9 cellular contexts compared by ENCODE assay signal in genomic region chr9:113152699-113153098, GRCh38. TPM values are rescaled to one million over a fixed set of nuclear protein-coding genes. Genes with fewer than 3 reads are reported as not detected.
A peak's percentile ranks its signal among the peaks of the same experiment; 100 is the strongest.
DNase-seq lines count a peak whose midpoint lies in the region; ATAC-seq, FAIRE-seq and TF ChIP-seq lines count a peak whose summit lies in the region.
"Had no signal": no experiment of that assay in that cellular context is flagged by ENCODE, and none has a peak within 500 bp of the region (broad histone marks: within the 10 kb centered on the region; RNA-seq: fewer than 3 reads in every experiment).

No MANE protein-coding gene starts in this region.

- no peak overlapping the region for H3K4me3 ChIP-seq in CD8-positive, alpha-beta memory T cell (ENCODE audit: low read length)

- FAIRE-seq in RCC 7860 (lab: Jason Lieb, UNC) = no peak

- TF ChIP-seq CTCF in nephron progenitor cell (IDR thresholded peaks at IDR 0.05) = no peak
- TF ChIP-seq CTCF in GM20000 (IDR thresholded peaks at IDR 0.05; ENCODE audit: extremely low read depth, missing control alignments) = no peak

- no peaks in the 10 kb centered on the region for H3K27me3 ChIP-seq in CD8-positive, alpha-beta memory T cell (ENCODE audit: insufficient read depth, low read length, poor library complexity, severe bottlenecking)

- DNase-seq in CD8-positive, alpha-beta memory T cell = no peak
- DNase-seq in LHCN-M2 (ENCODE audit: low read depth) = peak; percentile 61
- no peak for DNase-seq in nephron progenitor cell
- no peak for DNase-seq in GM20000 (ENCODE audit: low spot score)
- DNase-seq in RCC 7860 (ENCODE audit: low spot score) = no peak
- DNase-seq: NCI-H510A treated with DMSO at 0.1 percent for 48 hours had no signal

- no peaks in the 10 kb centered on the region for H3K9me3 ChIP-seq in CD8-positive, alpha-beta memory T cell (ENCODE audit: low read length)

- no peaks in the 10 kb centered on the region for H3K36me3 ChIP-seq in CD8-positive, alpha-beta memory T cell (ENCODE audit: insufficient read depth, low read length)

- ATAC-seq in GM19023 (IDR thresholded peaks at IDR 0.05; ENCODE audit: unreplicated experiment) (no peak), GM21737 (IDR thresholded peaks at IDR 0.05; ENCODE audit: unreplicated experiment) (no peak)

- no peak overlapping the region for H3K27ac ChIP-seq in CD8-positive, alpha-beta memory T cell (ENCODE audit: low read depth, low read length)
- peak overlapping the region; percentile 86 for H3K27ac ChIP-seq in cingulate gyrus (ENCODE audit: low read depth, low read length)

- H3K4me1 Mint-ChIP-seq in CD8-positive, alpha-beta memory T cell = peaks cover 34 to 52% (median 41%) of the 10 kb centered on the region in 3 donors
- peaks cover 17% of the 10 kb centered on the region for H3K4me1 Mint-ChIP-seq in nephron progenitor cell

- POLR2A ChIA-PET in CD8-positive, alpha-beta memory T cell (lab: Charles Lee) = interaction anchor here (1.1 kb wide), 1 partner anchor 69 kb away, joined by 4 read pairs; the partner anchor contains the start of genes FKBP15 and SLC31A1

- no peaks in the 10 kb centered on the region for H3K27me3 Mint-ChIP-seq in CD8-positive, alpha-beta memory T cell
- peaks cover 43% of the 10 kb centered on the region for H3K27me3 Mint-ChIP-seq in nephron progenitor cell (ENCODE audit: low read depth, poor library complexity)

- H3K4me1 ChIP-seq in CD8-positive, alpha-beta memory T cell (ENCODE audit: insufficient read depth, low read length) = peaks cover 26% of the 10 kb centered on the region

- peak overlapping the region in 7 of 8 donors; percentile 19 to 90 (median 68) for H3K27ac Mint-ChIP-seq in CD8-positive, alpha-beta memory T cell
- no peak overlapping the region for H3K27ac Mint-ChIP-seq in nephron progenitor cell

- CTCF ChIA-PET in CD8-positive, alpha-beta memory T cell (lab: Charles Lee) = interaction anchor here (1.0 to 2.4 kb wide), 2 partner anchors 10 to 18 kb away, joined by 3 to 11 read pairs; no protein-coding TSS in a partner anchor

- no peaks in the 10 kb centered on the region for H3K9me3 Mint-ChIP-seq in CD8-positive, alpha-beta memory T cell
- no peaks in the 10 kb centered on the region for H3K9me3 Mint-ChIP-seq in nephron progenitor cell

- peaks cover 0 to 3% (median 0%) of the 10 kb centered on the region in 3 donors for H3K36me3 Mint-ChIP-seq in CD8-positive, alpha-beta memory T cell
- no peaks in the 10 kb centered on the region for H3K36me3 Mint-ChIP-seq in nephron progenitor cell (ENCODE audit: low read depth)

- H3K4me3 Mint-ChIP-seq in CD8-positive, alpha-beta memory T cell = peak overlapping the region; percentile 67 to 91 (median 83)
- H3K4me3 Mint-ChIP-seq in nephron progenitor cell = peak overlapping the region; percentile 84

RNA-seq across cellular contexts. Expression of gene SLC31A2, which starts 1.9 kb away (rescaled TPM):
- 1 to 10 TPM; 5.4 to 5.9 TPM for total RNA-seq in CD8-positive, alpha-beta memory T cell
- polyA plus RNA-seq in CD8-positive, alpha-beta memory T cell = 5.2 TPM
- total RNA-seq in LHCN-M2 (2014; rRNA removed) = 78.7 and 88.0 TPM in 2 replicates
- 32.9 TPM for polyA plus RNA-seq in LHCN-M2 (2012)

Comparison
In these comparisons a context has a peak if more than half of its experiments do, and no peak if none do; other contexts are left out.
1. RNA of gene SLC31A2, which starts 1.9 kb away (total RNA-seq): 78.7 to 88.0 TPM in LHCN-M2; 5.4 to 5.9 TPM in CD8-positive, alpha-beta memory T cell; every median in the first group is over 10 times any median in the second.